8 cellular contexts compared by ENCODE assay signal in the genomic region with DNA sequence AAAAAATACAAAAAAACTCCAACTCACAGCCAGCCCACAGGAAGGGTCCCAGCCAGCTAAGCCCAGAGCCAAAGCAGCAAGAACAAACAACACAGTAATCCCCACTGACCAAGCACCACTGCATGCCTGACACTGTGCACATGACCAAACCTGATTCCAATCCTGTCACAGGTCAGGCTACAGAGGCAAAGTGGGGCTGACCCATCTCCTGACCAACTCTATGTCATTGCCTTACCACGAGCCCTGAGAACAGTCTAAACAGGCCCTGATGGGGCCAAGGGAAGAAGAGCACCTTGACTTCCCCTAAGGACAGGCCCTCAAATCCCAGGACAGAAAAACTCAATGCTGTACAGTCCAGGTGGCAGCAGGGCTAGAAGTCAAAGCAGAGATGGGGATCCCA. TPM values are rescaled to one million over a fixed set of nuclear protein-coding genes. Genes with fewer than 3 reads are reported as not detected.
DNase-seq lines count a peak whose midpoint lies in the region; ATAC-seq and TF ChIP-seq lines count a peak whose summit lies in the region.

No MANE protein-coding gene starts in this region.

- H3K4me3 ChIP-seq in lower lobe of right lung, result peak overlapping the region; percentile 88
- no peak overlapping the region for H3K4me3 ChIP-seq in transverse colon

- DNase-seq in T-helper 2 cell treated with Interferon-gamma antibody and Interleukin-4, amounts not matched to agents 5 μg/mL and 100 μg/mL, for 36 hours (ENCODE audit: low spot score), result no peak
- DNase-seq in T-helper 2 cell, result no peak
- peak; percentile 10 for DNase-seq in cerebellar cortex (ENCODE audit: low spot score)
- DNase-seq in lower lobe of right lung, result no peak
- no peak for DNase-seq in transverse colon
- no peak for DNase-seq in GM20000 (ENCODE audit: low spot score)
- DNase-seq in NCI-H2081 treated with DMSO at 0.1 percent for 48 hours (lab: John Stamatoyannopoulos, UW), result no peak

- ATAC-seq in lower lobe of right lung (no peak), HG02642 (IDR thresholded peaks at IDR 0.05; ENCODE audit: poor library complexity, unreplicated experiment) (no peak)

- TF ChIP-seq CTCF in lower lobe of right lung (IDR thresholded peaks at IDR 0.05) (no peak), transverse colon (IDR thresholded peaks at IDR 0.05) (no peak), GM20000 (IDR thresholded peaks at IDR 0.05; ENCODE audit: extremely low read depth, missing control alignments) (no peak)

- in situ Hi-C loops in transverse colon (cut with MboI; ENCODE audit: low pct_ligation_motif_present in 1 of 4, low pct_unique_long_range_greater_than_20kb in 1 of 4, low sequenced_read_pairs in 3 of 4), result no loop called here

- no peaks in the 10 kb centered on the region for H3K27me3 ChIP-seq in lower lobe of right lung (ENCODE audit: low read depth)
- no peaks in the 10 kb centered on the region for H3K27me3 ChIP-seq in transverse colon

- H3K27ac ChIP-seq in lower lobe of right lung (peak overlapping the region; percentile 46), transverse colon (peak overlapping the region in 3 of 4 donors; percentile 17 to 93 (median 90))

- no peaks in the 10 kb centered on the region for H3K9me3 ChIP-seq in lower lobe of right lung
- H3K9me3 ChIP-seq in transverse colon, result no peaks in the 10 kb centered on the region

- no peak for TF ChIP-seq EP300 in transverse colon (IDR thresholded peaks at IDR 0.05; ENCODE audit: low read depth)

- no peaks in the 10 kb centered on the region for H3K9me3 Mint-ChIP-seq in T-helper 2 cell treated with Interferon-gamma antibody and Interleukin-4, amounts not matched to agents 5 μg/mL and 100 μg/mL, for 36 hours

- no peaks in the 10 kb centered on the region for H3K27me3 Mint-ChIP-seq in T-helper 2 cell treated with Interferon-gamma antibody and Interleukin-4, amounts not matched to agents 5 μg/mL and 100 μg/mL, for 36 hours (ENCODE audit: low read depth)

- 100% methylated on average over 1 of the region's 1 CpG; no CpG with 5 or more reads in 1 of the 2 donors for WGBS in transverse colon (ENCODE audit: low coverage in 1 of 2), 2 donors

- H3K4me1 Mint-ChIP-seq in T-helper 2 cell treated with Interferon-gamma antibody and Interleukin-4, amounts not matched to agents 5 μg/mL and 100 μg/mL, for 36 hours (ENCODE audit: low read depth), result peaks cover 38% of the 10 kb centered on the region

- H3K36me3 ChIP-seq in lower lobe of right lung (peaks cover 27% of the 10 kb centered on the region), transverse colon (no peaks in the 10 kb centered on the region)

- no peak for TF ChIP-seq POLR2A in transverse colon (IDR thresholded peaks at IDR 0.05)

- peak overlapping the region; percentile 81 for H3K4me3 Mint-ChIP-seq in T-helper 2 cell treated with Interferon-gamma antibody and Interleukin-4, amounts not matched to agents 5 μg/mL and 100 μg/mL, for 36 hours

- H3K36me3 Mint-ChIP-seq in T-helper 2 cell treated with Interferon-gamma antibody and Interleukin-4, amounts not matched to agents 5 μg/mL and 100 μg/mL, for 36 hours (ENCODE audit: low read depth), result peaks cover 15% of the 10 kb centered on the region

- H3K4me1 ChIP-seq in lower lobe of right lung (peaks cover 48% of the 10 kb centered on the region), transverse colon (peaks cover 14 to 29% (median 23%) of the 10 kb centered on the region in 4 donors)

- intact Hi-C loops in lower lobe of right lung (cut with DNase I) (no loop called here), transverse colon (cut with DNase I; ENCODE audit: low total_unique reads) (no loop called here)

- H3K27ac Mint-ChIP-seq in T-helper 2 cell treated with Interferon-gamma antibody and Interleukin-4, amounts not matched to agents 5 μg/mL and 100 μg/mL, for 36 hours, result no peak overlapping the region

RNA-seq across cellular contexts. Expression of a gene that starts 2.4 kb away (rescaled TPM):
- total RNA-seq in lower lobe of right lung (91.0 TPM), transverse colon (10 to 100 TPM; 53.2 to 75.2 (median 62.3) TPM)

RNA-seq across cellular contexts. Expression of a gene that starts 41.9 kb away (rescaled TPM):
- total RNA-seq in lower lobe of right lung, result 8.6 TPM
- total RNA-seq in transverse colon, result 10 to 100 TPM in 1 of 4 donors, 1 to 10 TPM in 2, not detected in 1; 1.2 to 11.0 (median 8.5) TPM

RNA-seq across cellular contexts. Expression of a gene that starts 59.3 kb away (rescaled TPM):
- 96.2 TPM for total RNA-seq in lower lobe of right lung
- total RNA-seq in transverse colon, result 100 to 1,000 TPM in 3 of 4 donors, 10 to 100 TPM in 1; 87.4 to 348 (median 108) TPM

RNA-seq across cellular contexts. Expression of a gene that starts 60.0 kb away (rescaled TPM):
- 20.4 TPM for total RNA-seq in lower lobe of right lung
- total RNA-seq in transverse colon, result 10 to 100 TPM in 1 of 4 donors, 1 to 10 TPM in 2, not detected in 1; 4.8 to 33.5 (median 9.1) TPM
